In genomic region chr3:50484681-50485263, GRCh38 we compare ENCODE assay signal across 18 cellular contexts. TPM values are rescaled to one million over a fixed set of nuclear protein-coding genes. Genes with fewer than 3 reads are reported as not detected.
"Had no signal": no experiment of that assay in that cellular context is flagged by ENCODE, and none has a peak within 500 bp of the region (broad histone marks: within the 10 kb centered on the region; RNA-seq: fewer than 3 reads in every experiment).

No MANE protein-coding gene starts in this region.

- H3K27ac Mint-ChIP-seq: activated CD4-positive, alpha-beta memory T cell treated with anti-CD3 and anti-CD28 coated beads, Interleukin-2, amount 10 ng/mL, durations not matched to agents 7 days and 5 days; activated CD4-positive, alpha-beta T cell treated with anti-CD3 and anti-CD28 coated beads for 36 hours; activated naive CD8-positive, alpha-beta T cell treated with anti-CD3 and anti-CD28 coated beads, Interleukin-2, amount 50 U/mL, for 24 hours; stimulated activated naive CD8-positive, alpha-beta T cell treated with anti-CD3 and anti-CD28 coated beads, Interleukin-15, amount 100 ng/mL, for 72 hours; T-cell had no signal

- DNase-seq: activated CD4-positive, alpha-beta memory T cell treated with anti-CD3 and anti-CD28 coated beads, Interleukin-2, amount 10 ng/mL, durations not matched to agents 7 days and 5 days; activated CD4-positive, alpha-beta T cell treated with anti-CD3 and anti-CD28 coated beads for 36 hours; activated CD8-positive, alpha-beta memory T cell treated with anti-CD3 and anti-CD28 coated beads, Interleukin-2, amount 50 U/mL, for 4 hours; activated naive CD4-positive, alpha-beta T cell; activated naive CD8-positive, alpha-beta T cell treated with anti-CD3 and anti-CD28 coated beads, Interleukin-2, amount 50 U/mL, for 24 hours; cortex of kidney; effector CD8-positive, alpha-beta T cell; kidney; occipital lobe; right lobe of liver; stimulated activated CD4-positive, alpha-beta T cell treated with anti-CD3 and anti-CD28 coated beads, Interleukin-12 subunit alpha, Interleukin-12 subunit beta, amount 100 ng/mL, for 4 hours; stimulated activated CD4-positive, alpha-beta T cell treated with anti-CD3 and anti-CD28 coated beads, Interleukin-2, amount 100 ng/mL, for 48 hours; stimulated activated naive CD8-positive, alpha-beta T cell treated with anti-CD3 and anti-CD28 coated beads, Interleukin-15, amount 100 ng/mL, for 72 hours; T-cell; T1000; testis had no signal

- H3K9me3 Mint-ChIP-seq: activated CD4-positive, alpha-beta memory T cell treated with anti-CD3 and anti-CD28 coated beads, Interleukin-2, amount 10 ng/mL, durations not matched to agents 7 days and 5 days; activated naive CD8-positive, alpha-beta T cell treated with anti-CD3 and anti-CD28 coated beads, Interleukin-2, amount 50 U/mL, for 24 hours; stimulated activated naive CD8-positive, alpha-beta T cell treated with anti-CD3 and anti-CD28 coated beads, Interleukin-15, amount 100 ng/mL, for 72 hours; T-cell had no signal

- H3K4me3 Mint-ChIP-seq: activated CD4-positive, alpha-beta memory T cell treated with anti-CD3 and anti-CD28 coated beads, Interleukin-2, amount 10 ng/mL, durations not matched to agents 7 days and 5 days; activated CD4-positive, alpha-beta T cell treated with anti-CD3 and anti-CD28 coated beads for 36 hours; activated naive CD8-positive, alpha-beta T cell treated with anti-CD3 and anti-CD28 coated beads, Interleukin-2, amount 50 U/mL, for 24 hours; stimulated activated naive CD8-positive, alpha-beta T cell treated with anti-CD3 and anti-CD28 coated beads, Interleukin-15, amount 100 ng/mL, for 72 hours; T-cell had no signal

- H3K27me3 Mint-ChIP-seq: activated CD4-positive, alpha-beta memory T cell treated with anti-CD3 and anti-CD28 coated beads, Interleukin-2, amount 10 ng/mL, durations not matched to agents 7 days and 5 days; activated CD4-positive, alpha-beta T cell treated with anti-CD3 and anti-CD28 coated beads for 36 hours; activated naive CD8-positive, alpha-beta T cell treated with anti-CD3 and anti-CD28 coated beads, Interleukin-2, amount 50 U/mL, for 24 hours; stimulated activated naive CD8-positive, alpha-beta T cell treated with anti-CD3 and anti-CD28 coated beads, Interleukin-15, amount 100 ng/mL, for 72 hours; T-cell had no signal

- ATAC-seq: activated CD4-positive, alpha-beta T cell treated with anti-CD3 and anti-CD28 coated beads for 36 hours; activated naive CD8-positive, alpha-beta T cell treated with anti-CD3 and anti-CD28 coated beads, Interleukin-2, amount 50 U/mL, for 24 hours; gastroesophageal sphincter; right lobe of liver; stimulated activated naive CD8-positive, alpha-beta T cell treated with anti-CD3 and anti-CD28 coated beads, Interleukin-15, amount 100 ng/mL, for 72 hours; T-cell had no signal

- H3K36me3 Mint-ChIP-seq: T-cell had no signal

RNA-seq across cellular contexts. Expression of gene CACNA2D2, which starts 18.7 kb away (rescaled TPM):
- total RNA-seq: myocyte had no signal
